In genomic region chr10:16995867-16996529, GRCh38 we compare ENCODE assay signal across 9 cellular contexts.
A peak's percentile ranks its signal among the peaks of the same experiment; 100 is the strongest.
DNase-seq lines count a peak whose midpoint lies in the region; ATAC-seq and TF ChIP-seq lines count a peak whose summit lies in the region.
"Had no signal": no experiment of that assay in that cellular context is flagged by ENCODE, and none has a peak within 500 bp of the region (broad histone marks: within the 10 kb centered on the region; RNA-seq: fewer than 3 reads in every experiment).

No MANE protein-coding gene starts in this region.

- H3K27me3 Mint-ChIP-seq in stimulated activated naive B cell treated with anti-CD40 and anti-IgM and Interleukin-4, amounts not matched to agents 10 μg/mL and 1 μg/mL and 100 μg/mL, for 72 hours = peaks cover 17 to 22% of the 10 kb centered on the region in 2 donors

- peaks cover 0 to 2% of the 10 kb centered on the region in 2 donors for H3K4me1 Mint-ChIP-seq in stimulated activated naive B cell treated with anti-CD40 and anti-IgM and Interleukin-4, amounts not matched to agents 10 μg/mL and 1 μg/mL and 100 μg/mL, for 72 hours

- DNase-seq in glomerular endothelial cell (ENCODE audit: extremely low read depth, low read depth, low spot score) = peak; percentile 97
- no peak for DNase-seq in stimulated activated naive B cell treated with anti-CD40 and anti-IgM and Interleukin-4, amounts not matched to agents 10 μg/mL and 1 μg/mL and 100 μg/mL, for 72 hours
- no peak for DNase-seq in globus pallidus (ENCODE audit: low spot score)
- no peak for DNase-seq in activated naive CD4-positive, alpha-beta T cell (lab: John Stamatoyannopoulos, UW)
- DNase-seq: T1000 had no signal

- H3K36me3 Mint-ChIP-seq in stimulated activated naive B cell treated with anti-CD40 and anti-IgM and Interleukin-4, amounts not matched to agents 10 μg/mL and 1 μg/mL and 100 μg/mL, for 72 hours = peaks cover 0 to 2% of the 10 kb centered on the region in 2 donors

- H3K9me3 ChIP-seq in HUES6 (ENCODE audit: control insufficient read depth, insufficient read depth, low read depth, low read length) = 0 out of 2 replicates have a peak, but pooled peaks cover 1% of the 10 kb centered on the region

- H3K27ac ChIP-seq in HUES6 (ENCODE audit: low read depth, low read length) (peak overlapping the region; percentile 45; the same call in 1 of the 2 replicates), VCaP (peak overlapping the region; percentile 81)

- H3K9ac ChIP-seq in HUES6 (ENCODE audit: low read length) = no peak overlapping the region

- no peak overlapping the region for H3K4me3 ChIP-seq in HUES6 (ENCODE audit: low read depth, low read length)

- ATAC-seq in stimulated activated naive B cell treated with anti-CD40 and anti-IgM and Interleukin-4, amounts not matched to agents 10 μg/mL and 1 μg/mL and 100 μg/mL, for 72 hours (replicated peaks) = no peak
- no peak for ATAC-seq in GM18858 (IDR thresholded peaks at IDR 0.05; ENCODE audit: unreplicated experiment)
- ATAC-seq in HG03139 (IDR thresholded peaks at IDR 0.05; ENCODE audit: unreplicated experiment) = no peak

- no peaks in the 10 kb centered on the region for H3K36me3 ChIP-seq in HUES6 (ENCODE audit: control insufficient read depth, insufficient read depth, low read length)

- TF ChIP-seq CTCF in VCaP (conservative IDR thresholded peaks at IDR 0.05) = no peak

- peak overlapping the region; percentile 56 for H3K27ac Mint-ChIP-seq in stimulated activated naive B cell treated with anti-CD40 and anti-IgM and Interleukin-4, amounts not matched to agents 10 μg/mL and 1 μg/mL and 100 μg/mL, for 72 hours

- no peaks in the 10 kb centered on the region for H3K27me3 ChIP-seq in HUES6 (ENCODE audit: control insufficient read depth, insufficient read depth, low read length)

- H3K4me3 Mint-ChIP-seq in stimulated activated naive B cell treated with anti-CD40 and anti-IgM and Interleukin-4, amounts not matched to agents 10 μg/mL and 1 μg/mL and 100 μg/mL, for 72 hours = no peak overlapping the region

- H3K4me1 ChIP-seq in HUES6 (ENCODE audit: control insufficient read depth, insufficient read depth, low read length) = no peaks in the 10 kb centered on the region

- peaks cover 0 to 3% of the 10 kb centered on the region in 2 donors for H3K9me3 Mint-ChIP-seq in stimulated activated naive B cell treated with anti-CD40 and anti-IgM and Interleukin-4, amounts not matched to agents 10 μg/mL and 1 μg/mL and 100 μg/mL, for 72 hours
